ENCODE assay signal across 16 cellular contexts in the genomic region with DNA sequence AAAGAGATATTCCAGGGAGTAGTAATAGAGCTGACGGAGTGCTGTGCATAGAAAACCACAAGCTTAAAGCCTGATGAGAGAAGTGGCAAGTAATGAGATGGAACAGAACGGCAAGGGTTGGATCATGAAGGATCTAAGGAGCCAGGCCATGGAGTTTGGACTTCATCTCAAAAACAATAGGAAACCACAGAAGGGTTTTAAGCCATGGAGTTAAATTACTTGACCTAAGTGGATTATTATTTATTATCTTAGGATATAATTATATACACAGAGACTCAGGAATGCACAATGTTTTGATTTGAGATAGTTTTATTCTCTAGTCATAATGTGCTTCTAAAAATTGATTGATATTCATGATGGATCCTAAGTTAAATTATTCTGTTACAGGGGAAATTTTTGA.
DNase-seq lines count a peak whose midpoint lies in the region; ATAC-seq and TF ChIP-seq lines count a peak whose summit lies in the region.
"Had no signal": no experiment of that assay in that cellular context is flagged by ENCODE, and none has a peak within 500 bp of the region (broad histone marks: within the 10 kb centered on the region; RNA-seq: fewer than 3 reads in every experiment).

No MANE protein-coding gene starts in this region.

- no peak overlapping the region for H3K27ac Mint-ChIP-seq in endothelial cell (ENCODE audit: unreplicated experiment)
- H3K27ac Mint-ChIP-seq: CD4-positive, CD25-positive, alpha-beta regulatory T cell; HFFc6 had no signal

- no peaks in the 10 kb centered on the region for H3K79me2 ChIP-seq in fibroblast of lung (ENCODE audit: control insufficient read depth, insufficient read depth, low read length)

- POLR2A ChIA-PET in IMR-90 (lab: Charles Lee; ENCODE audit: unreplicated experiment), result no interaction called here

- no peaks in the 10 kb centered on the region for H4K20me1 ChIP-seq in IMR-90 (ENCODE audit: insufficient read depth, low read length)
- H4K20me1 ChIP-seq in fibroblast of lung (ENCODE audit: control insufficient read depth, extremely low read depth, insufficient read depth, low read length), result no peaks in the 10 kb centered on the region
- H4K20me1 ChIP-seq: BLaER1 treated with 17β-estradiol and CSF1 and Interleukin-3, amounts not matched to agents 10 nM and 100 nM had no signal

- H3K9ac ChIP-seq in IMR-90 (ENCODE audit: low read depth, low read length) (no peak overlapping the region), fibroblast of lung (ENCODE audit: insufficient read depth, low read length) (no peak overlapping the region)
- H3K9ac ChIP-seq: BLaER1 treated with 17β-estradiol and CSF1 and Interleukin-3, amounts not matched to agents 10 nM and 100 nM had no signal

- no TSS peak for BruUV-seq in IMR-90 (replicated peaks; lab: Mats Ljungman, UMichigan)

- CTCF ChIA-PET in IMR-90 (lab: Yijun Ruan, JAX), result interaction anchor here (0.5 kb wide), 1 partner anchor 194 kb away, joined by 3 read pairs; no protein-coding TSS in a partner anchor

- H3K4ac ChIP-seq in IMR-90 (ENCODE audit: low read depth, low read length), result no peak overlapping the region

- peaks cover 12% of the 10 kb centered on the region; the same call in 1 of the 2 replicates for H3K9me1 ChIP-seq in IMR-90 (ENCODE audit: insufficient read depth, low read length)

- H3K79me1 ChIP-seq in IMR-90 (ENCODE audit: low read depth in 1 of 2, low read length in 2 of 2), result no peaks in the 10 kb centered on the region

- no peak overlapping the region for H3K56ac ChIP-seq in IMR-90 (ENCODE audit: extremely low read depth, insufficient read depth, low read length)

- H3K14ac ChIP-seq in IMR-90 (replicated peaks; ENCODE audit: low read depth, low read length), result no peak overlapping the region

- no peak overlapping the region for H2BK15ac ChIP-seq in IMR-90 (ENCODE audit: low read depth, low read length)

- no peak overlapping the region for H3K4me2 ChIP-seq in IMR-90 (ENCODE audit: low read depth, low read length)
- H3K4me2 ChIP-seq in fibroblast of lung (ENCODE audit: extremely low read depth, insufficient read depth, low read length), result no peak overlapping the region
- H3K4me2 ChIP-seq: BLaER1 treated with 17β-estradiol and CSF1 and Interleukin-3, amounts not matched to agents 10 nM and 100 nM had no signal

- TF ChIP-seq POLR2A in IMR-90 (IDR thresholded peaks at IDR 0.05; ENCODE audit: low read depth, low read length), result no peak

- intact Hi-C loops in IMR-90 (cut with micrococcal nuclease), result no loop called here

- TF ChIP-seq CTCF in IMR-90 (conservative IDR thresholded peaks at IDR 0.05; ENCODE audit: low read depth, low read length) (no peak), fibroblast of lung (conservative IDR thresholded peaks at IDR 0.05 in 1 of 2, IDR thresholded peaks at IDR 0.05 in 1 of 2; ENCODE audit: low read depth in 1 of 2, low read length in 2 of 2) (no peak), endothelial cell (IDR thresholded peaks at IDR 0.05; ENCODE audit: unreplicated experiment) (no peak)

- in situ Hi-C loops in IMR-90 (cut with MboI; ENCODE audit: low sequenced_read_pairs), result no loop called here

- ATAC-seq in IMR-90 (ENCODE audit: low read depth), result peak; percentile 75
- ATAC-seq: HepG2 had no signal

- TF ChIP-seq RAD21 in IMR-90 (IDR thresholded peaks at IDR 0.05; ENCODE audit: low read length), result no peak

- no peak overlapping the region for H2AK5ac ChIP-seq in IMR-90 (ENCODE audit: low read depth, low read length)

- H2BK5ac ChIP-seq in IMR-90 (ENCODE audit: low read depth, low read length, poor library complexity, severe bottlenecking), result no peak overlapping the region

- no peak overlapping the region for H3K4me3 Mint-ChIP-seq in endothelial cell (ENCODE audit: unreplicated experiment)
- H3K4me3 Mint-ChIP-seq: CD4-positive, CD25-positive, alpha-beta regulatory T cell; HFFc6 had no signal

- dilution Hi-C loops in IMR-90 (cut with HindIII; ENCODE audit: low sequenced_read_pairs, unreplicated experiment), result no loop called here

- H3K4me1 ChIP-seq in IMR-90 (ENCODE audit: control insufficient read depth, insufficient read depth, low read length) (peaks cover 6% of the 10 kb centered on the region), fibroblast of lung (ENCODE audit: control insufficient read depth, extremely low read depth, insufficient read depth, low read length) (peaks cover 2% of the 10 kb centered on the region)
- H3K4me1 ChIP-seq: BLaER1 treated with 17β-estradiol and CSF1 and Interleukin-3, amounts not matched to agents 10 nM and 100 nM; HAP-1 had no signal

- no peak overlapping the region for H3K23ac ChIP-seq in IMR-90 (ENCODE audit: low read depth, low read length)

- peak; percentile 9 for DNase-seq in NCI-H82 (lab: John Stamatoyannopoulos, UW)
- DNase-seq in NCI-H82 treated with DMSO at 0.1 percent for 48 hours (lab: John Stamatoyannopoulos, UW; ENCODE audit: unreplicated experiment), result no peak
- DNase-seq in IMR-90, result peak; percentile 55
- peak; percentile 40 to 49 for DNase-seq in fibroblast of lung (ENCODE audit: low read depth in 2 of 2)
- no peak for DNase-seq in stimulated activated CD4-positive, alpha-beta T cell treated with anti-CD3 and anti-CD28 coated beads, Interleukin-2, amount 100 ng/mL, for 48 hours
- no peak for DNase-seq in NCI-H1417 treated with DMSO at 0.1 percent for 48 hours (lab: John Stamatoyannopoulos, UW)
- no peak for DNase-seq in endothelial cell (ENCODE audit: low spot score)
- DNase-seq: ACHN; CD4-positive, CD25-positive, alpha-beta regulatory T cell; DMS53; EL; GOT3; HFFc6 had no signal

- no peaks in the 10 kb centered on the region for H3K27me3 Mint-ChIP-seq in endothelial cell (ENCODE audit: unreplicated experiment)
- H3K27me3 Mint-ChIP-seq: CD4-positive, CD25-positive, alpha-beta regulatory T cell had no signal

- H3K27me3 ChIP-seq in IMR-90 (ENCODE audit: control insufficient read depth, insufficient read depth, low read length), result no peaks in the 10 kb centered on the region
- no peaks in the 10 kb centered on the region for H3K27me3 ChIP-seq in fibroblast of lung (ENCODE audit: control insufficient read depth, insufficient read depth, low read length)

- no peak overlapping the region for H2BK20ac ChIP-seq in IMR-90 (ENCODE audit: low read depth, low read length)

- H3K9me3 ChIP-seq in IMR-90 (ENCODE audit: control insufficient read depth, insufficient read depth, low read length) (no peaks in the 10 kb centered on the region), fibroblast of lung (ENCODE audit: control insufficient read depth, insufficient read depth, low read depth, low read length) (no peaks in the 10 kb centered on the region)
- H3K9me3 ChIP-seq: HAP-1 had no signal

- H2BK120ac ChIP-seq in IMR-90 (ENCODE audit: low read depth, low read length), result no peak overlapping the region

- no peaks in the 10 kb centered on the region for H3K4me1 Mint-ChIP-seq in endothelial cell (ENCODE audit: unreplicated experiment)
- H3K4me1 Mint-ChIP-seq: CD4-positive, CD25-positive, alpha-beta regulatory T cell had no signal

- no peaks in the 10 kb centered on the region for H3K36me3 ChIP-seq in IMR-90 (ENCODE audit: control insufficient read depth, insufficient read depth, low read length)
- no peaks in the 10 kb centered on the region for H3K36me3 ChIP-seq in fibroblast of lung (ENCODE audit: control insufficient read depth, insufficient read depth, low read length)
- H3K36me3 ChIP-seq: BLaER1 treated with 17β-estradiol and CSF1 and Interleukin-3, amounts not matched to agents 10 nM and 100 nM; HAP-1 had no signal

- no peak overlapping the region for H3K18ac ChIP-seq in IMR-90 (ENCODE audit: low read depth, low read length)

- no peak overlapping the region for H4K5ac ChIP-seq in IMR-90 (ENCODE audit: low read depth, low read length)

- H3K27ac ChIP-seq in IMR-90 (ENCODE audit: insufficient read depth, low read length), result no peak overlapping the region
- no peak overlapping the region for H3K27ac ChIP-seq in fibroblast of lung (ENCODE audit: insufficient read depth, low read length)
- H3K27ac ChIP-seq: BLaER1 treated with 17β-estradiol and CSF1 and Interleukin-3, amounts not matched to agents 10 nM and 100 nM had no signal

- H4K91ac ChIP-seq in IMR-90 (ENCODE audit: insufficient read depth, low read depth, low read length), result no peak overlapping the region

- no CpG with 5 or more reads among the region's 2 CpGs for WGBS in IMR-90 (ENCODE audit: extremely low coverage in 2 of 2, insufficient read length in 1 of 2), 2 experiments

- no peak overlapping the region for H3K4me3 ChIP-seq in IMR-90 (ENCODE audit: insufficient read depth, low read depth, low read length)
- H3K4me3 ChIP-seq in fibroblast of lung (replicated peaks in 1 of 4; ENCODE audit: control extremely low read depth in 1 of 4, insufficient read depth in 1 of 4, low read depth in 3 of 4, low read length in 4 of 4), result no peak overlapping the region
- H3K4me3 ChIP-seq: BLaER1 treated with 17β-estradiol and CSF1 and Interleukin-3, amounts not matched to agents 10 nM and 100 nM; HAP-1 had no signal

- no peak overlapping the region for H2AFZ ChIP-seq in IMR-90 (replicated peaks; ENCODE audit: low read length, poor library complexity)
- H2AFZ ChIP-seq in fibroblast of lung (ENCODE audit: low read length), result no peak overlapping the region

- H3K9me3 Mint-ChIP-seq in endothelial cell (ENCODE audit: unreplicated experiment), result no peaks in the 10 kb centered on the region

- no peaks in the 10 kb centered on the region for H3K36me3 Mint-ChIP-seq in endothelial cell (ENCODE audit: low read depth, unreplicated experiment)
- H3K36me3 Mint-ChIP-seq: CD4-positive, CD25-positive, alpha-beta regulatory T cell had no signal

- no peak overlapping the region for H4K8ac ChIP-seq in IMR-90 (ENCODE audit: low read depth in 2 of 2, low read length in 2 of 2)

- H2AK9ac ChIP-seq in IMR-90 (replicated peaks; ENCODE audit: low read depth, low read length, poor library complexity), result no peak overlapping the region

TF ChIP-seq in IMR-90, 13 proteins besides CTCF, POLR2A, EP300 and RAD21:
- TF ChIP-seq MAZ (IDR thresholded peaks at IDR 0.05; ENCODE audit: borderline replicate concordance, low read depth, low read length) (no peak), RFX5 (IDR thresholded peaks at IDR 0.05; ENCODE audit: low read depth, low read length) (no peak), CEBPB (IDR thresholded peaks at IDR 0.05; ENCODE audit: low read depth, low read length) (no peak)
- TF ChIP-seq, protein P1, sequence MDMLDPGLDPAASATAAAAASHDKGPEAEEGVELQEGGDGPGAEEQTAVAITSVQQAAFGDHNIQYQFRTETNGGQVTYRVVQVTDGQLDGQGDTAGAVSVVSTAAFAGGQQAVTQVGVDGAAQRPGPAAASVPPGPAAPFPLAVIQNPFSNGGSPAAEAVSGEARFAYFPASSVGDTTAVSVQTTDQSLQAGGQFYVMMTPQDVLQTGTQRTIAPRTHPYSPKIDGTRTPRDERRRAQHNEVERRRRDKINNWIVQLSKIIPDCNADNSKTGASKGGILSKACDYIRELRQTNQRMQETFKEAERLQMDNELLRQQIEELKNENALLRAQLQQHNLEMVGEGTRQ (IDR thresholded peaks at IDR 0.05; ENCODE audit: low read depth, low read length), result no peak
TF ChIP-seq in IMR-90: peak in this region for 0.

Comparison
In these comparisons a context has a peak if more than half of its experiments do, and no peak if none do; other contexts are left out.
1. DNase-seq: peak in NCI-H82 (single experiment), IMR-90 (single experiment) and fibroblast of lung (2 of 2); none in NCI-H82 treated with DMSO at 0.1 percent for 48 hours (single experiment), stimulated activated CD4-positive, alpha-beta T cell treated with anti-CD3 and anti-CD28 coated beads, Interleukin-2, amount 100 ng/mL, for 48 hours (0 of 2), NCI-H1417 treated with DMSO at 0.1 percent for 48 hours (single experiment) and endothelial cell (single experiment).